In genomic region chr9:137578518-137579258, GRCh38 we compare ENCODE assay signal across 1 cellular context.
TF ChIP-seq lines count a peak whose summit lies in the region.

Gene DPH7 (minus strand): TSS chr9:137578925. CDS start chr9:137578777, 148 bp downstream.

TF ChIP-seq in HepG2, 621 proteins besides CTCF, POLR2A, EP300 and RAD21 (continued from another document and continues in another):
- no peak for TF ChIP-seq ARID3A (IDR thresholded peaks at IDR 0.05; ENCODE audit: low read depth, low read length)
- TF ChIP-seq THRA (CRISPR knock-in tag; IDR thresholded peaks at IDR 0.05; ENCODE audit: borderline replicate concordance): peak; percentile 33; the same call in 1 of the 2 replicates
- no peak for TF ChIP-seq CEBPB (IDR thresholded peaks at IDR 0.05; ENCODE audit: borderline replicate concordance, low read depth, low read length)
- no peak; the same call in 1 of the 2 replicates for TF ChIP-seq ZBTB14 (CRISPR knock-in tag; IDR thresholded peaks at IDR 0.05)
- TF ChIP-seq TFAP4 (IDR thresholded peaks at IDR 0.05; ENCODE audit: borderline replicate concordance, low read depth): peak; percentile 69; the same call in 1 of the 2 replicates
- no peak for TF ChIP-seq ATM (IDR thresholded peaks at IDR 0.05; ENCODE audit: borderline replicate concordance)
- TF ChIP-seq BCL3 (CRISPR knock-in tag; IDR thresholded peaks at IDR 0.05): peak; percentile 83; the same call in 1 of the 2 replicates
- TF ChIP-seq CSRNP1 (CRISPR knock-in tag; IDR thresholded peaks at IDR 0.05): 0 out of 2 replicates have a peak, but pooled peaks have one; percentile 29
- no peak for TF ChIP-seq SOX6 (IDR thresholded peaks at IDR 0.05)
- peak; percentile 34; the same call in 1 of the 2 replicates for TF ChIP-seq SOX6 (CRISPR knock-in tag; IDR thresholded peaks at IDR 0.05)
- TF ChIP-seq E2F2 (CRISPR knock-in tag; IDR thresholded peaks at IDR 0.05; ENCODE audit: borderline replicate concordance): 0 out of 2 replicates have a peak, but pooled peaks have one; percentile 36
- peak; percentile 67; the same call in 1 of the 2 replicates for TF ChIP-seq ZNF430 (CRISPR knock-in tag; IDR thresholded peaks at IDR 0.05)
- no peak for TF ChIP-seq NFE2L1 (CRISPR knock-in tag; IDR thresholded peaks at IDR 0.05; ENCODE audit: borderline replicate concordance)
- peak; percentile 80 for TF ChIP-seq KLF6 (CRISPR knock-in tag; IDR thresholded peaks at IDR 0.05)
- TF ChIP-seq POGZ (CRISPR knock-in tag; IDR thresholded peaks at IDR 0.05): peak; percentile 81
- peak; percentile 71; the same call in 1 of the 2 replicates for TF ChIP-seq ZBTB43 (CRISPR knock-in tag; conservative IDR thresholded peaks at IDR 0.05)
- peak; percentile 52; the same call in 1 of the 2 replicates for TF ChIP-seq FOXK1 (CRISPR knock-in tag; IDR thresholded peaks at IDR 0.05; ENCODE audit: borderline replicate concordance, low read depth)
- TF ChIP-seq RXRA (CRISPR knock-in tag; IDR thresholded peaks at IDR 0.05): no peak
- TF ChIP-seq NR2C2 (CRISPR knock-in tag; IDR thresholded peaks at IDR 0.05; ENCODE audit: borderline replicate concordance): peak; percentile 100
- TF ChIP-seq BRCA1 (CRISPR knock-in tag; IDR thresholded peaks at IDR 0.05): no peak
- TF ChIP-seq U2AF2 (IDR thresholded peaks at IDR 0.05; ENCODE audit: low read depth, low read length): no peak
- peak; percentile 28; the same call in 1 of the 2 replicates for TF ChIP-seq ZNF138 (CRISPR knock-in tag; IDR thresholded peaks at IDR 0.05; ENCODE audit: low read depth)
- TF ChIP-seq ZBTB8A (CRISPR knock-in tag; IDR thresholded peaks at IDR 0.05; ENCODE audit: borderline replicate concordance, low read depth): no peak
- TF ChIP-seq ZNF770 (CRISPR knock-in tag; IDR thresholded peaks at IDR 0.05): peak; percentile 73
- TF ChIP-seq ZNF883 (CRISPR knock-in tag; IDR thresholded peaks at IDR 0.05; ENCODE audit: not compliant biosample characterization): peak; percentile 66
- TF ChIP-seq ZNF740 (CRISPR knock-in tag; IDR thresholded peaks at IDR 0.05): peak; percentile 37; the same call in 1 of the 2 replicates
- TF ChIP-seq SP1 (IDR thresholded peaks at IDR 0.05): no peak
- TF ChIP-seq SP1 (CRISPR knock-in tag; IDR thresholded peaks at IDR 0.05): peak; percentile 61
- no peak for TF ChIP-seq LCORL (IDR thresholded peaks at IDR 0.05)
- peak; percentile 59 for TF ChIP-seq LCORL (CRISPR knock-in tag; IDR thresholded peaks at IDR 0.05)
- TF ChIP-seq ZNF776 (CRISPR knock-in tag; IDR thresholded peaks at IDR 0.05): peak; percentile 72; the same call in 1 of the 2 replicates
- peak; percentile 91 for TF ChIP-seq BRF2 (CRISPR knock-in tag; IDR thresholded peaks at IDR 0.05)
- TF ChIP-seq ZNF639 (CRISPR knock-in tag; conservative IDR thresholded peaks at IDR 0.05): peak; percentile 90
- peak; percentile 53 for TF ChIP-seq MEIS2 (CRISPR knock-in tag; IDR thresholded peaks at IDR 0.05)
- TF ChIP-seq FOXP4 (CRISPR knock-in tag; IDR thresholded peaks at IDR 0.05): 0 out of 2 replicates have a peak, but pooled peaks have one; percentile 11
- 0 out of 2 replicates have a peak, but pooled peaks have one; percentile 57 for TF ChIP-seq ZNF232 (CRISPR knock-in tag; IDR thresholded peaks at IDR 0.05; ENCODE audit: borderline replicate concordance)
- TF ChIP-seq NCOA1 (CRISPR knock-in tag; IDR thresholded peaks at IDR 0.05): peak; percentile 47; the same call in 1 of the 2 replicates
- TF ChIP-seq ZNF768 (CRISPR knock-in tag; IDR thresholded peaks at IDR 0.05): peak; percentile 51; the same call in 1 of the 2 replicates
- TF ChIP-seq SOX13 (IDR thresholded peaks at IDR 0.05): no peak
- peak in 1 of 2 experiments; percentile 35; a peak in 1 of 4 replicates for TF ChIP-seq SOX13 (CRISPR knock-in tag; conservative IDR thresholded peaks at IDR 0.05 in 1 of 2, IDR thresholded peaks at IDR 0.05 in 1 of 2)
- TF ChIP-seq IRF2 (CRISPR knock-in tag; IDR thresholded peaks at IDR 0.05): peak; percentile 84
- TF ChIP-seq ZNF549 (CRISPR knock-in tag; IDR thresholded peaks at IDR 0.05): 0 out of 2 replicates have a peak, but pooled peaks have one; percentile 80
- TF ChIP-seq GZF1 (CRISPR knock-in tag; IDR thresholded peaks at IDR 0.05): no peak
